Comparison of ENCODE assay signal across 20 cellular contexts in the genomic region with DNA sequence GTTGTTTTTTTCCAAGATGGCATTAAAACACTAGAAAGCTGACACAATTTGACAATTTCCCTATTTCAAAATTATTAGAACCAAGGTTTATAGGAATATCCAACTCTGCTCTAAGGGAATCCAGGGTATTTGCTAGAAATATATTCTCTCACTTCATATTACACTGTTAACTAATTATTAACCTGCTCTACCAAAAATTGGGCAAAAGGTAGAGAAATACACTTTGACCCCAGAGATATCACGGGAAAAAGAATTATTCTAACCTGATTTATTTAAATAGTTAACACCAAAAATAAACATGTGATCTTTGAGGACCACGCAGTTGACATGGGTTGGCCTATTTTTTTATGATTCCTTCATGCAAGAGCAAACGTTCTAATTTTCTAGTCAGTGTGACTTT. TPM values are rescaled to one million over a fixed set of nuclear protein-coding genes. Genes with fewer than 3 reads are reported as not detected.
"Had no signal": no experiment of that assay in that cellular context is flagged by ENCODE, and none has a peak within 500 bp of the region (broad histone marks: within the 10 kb centered on the region; RNA-seq: fewer than 3 reads in every experiment).

No MANE protein-coding gene starts in this region.

- DNase-seq: activated CD4-positive, alpha-beta T cell treated with anti-CD3 and anti-CD28 coated beads for 1 hour; activated CD4-positive, alpha-beta T cell treated with anti-CD3 and anti-CD28 coated beads, Interleukin-2, amount 50 U/mL, for 4 hours; activated CD8-positive, alpha-beta memory T cell treated with anti-CD3 and anti-CD28 coated beads, Interleukin-2, amount 10 ng/mL, durations not matched to agents 7 days and 5 days; activated naive CD4-positive, alpha-beta T cell treated with anti-CD3 and anti-CD28 coated beads for 36 hours; activated naive CD8-positive, alpha-beta T cell treated with anti-CD3 and anti-CD28 coated beads, Interleukin-2, amount 50 U/mL, for 24 hours; activated T-cell treated with anti-CD3 and anti-CD28 coated beads, Interleukin-2, amount 50 U/mL, for 1 hour; aorta; mammary epithelial cell; naive B cell; posterior cingulate gyrus; retina; stimulated activated CD4-positive, alpha-beta T cell treated with anti-CD3 and anti-CD28 coated beads, Interleukin-1b, Interleukin-23, amount 100 ng/mL, for 48 hours had no signal

- H3K27ac ChIP-seq: neutrophil had no signal

- ATAC-seq: activated CD8-positive, alpha-beta memory T cell treated with anti-CD3 and anti-CD28 coated beads, Interleukin-2, amount 10 ng/mL, durations not matched to agents 7 days and 5 days; activated naive CD8-positive, alpha-beta T cell treated with anti-CD3 and anti-CD28 coated beads, Interleukin-2, amount 50 U/mL, for 24 hours; esophagus mucosa; SK-N-SH treated with all-trans-retinoic acid at 6 μM for 48 hours had no signal

- H3K9me3 ChIP-seq: neutrophil, tibial nerve had no signal

- FAIRE-seq: bronchial epithelial cell, endometrium had no signal

- H3K4me3 ChIP-seq: tibial nerve had no signal

- H3K27me3 ChIP-seq: neutrophil, tibial nerve had no signal

- H3K36me3 ChIP-seq: neutrophil, tibial nerve had no signal

RNA-seq across cellular contexts. Expression of a gene that starts 21.6 kb away (rescaled TPM):
- total RNA-seq: activated CD8-positive, alpha-beta memory T cell treated with anti-CD3 and anti-CD28 coated beads, Interleukin-2, amount 10 ng/mL, durations not matched to agents 7 days and 5 days; activated naive CD4-positive, alpha-beta T cell treated with anti-CD3 and anti-CD28 coated beads for 36 hours; activated T-helper 2 cell treated with anti-CD3 and anti-CD28 coated beads, Interferon-gamma antibody, Interleukin-2, Interleukin-4, amounts not matched to agents 10 μg/mL and 5 μg/mL and 100 μg/mL, durations not matched to agents 14 hours and 24 hours and 36 hours; T-helper 1 cell treated with Interleukin-12 subunit alpha and Interleukin-12 subunit beta and Interleukin-4 antibody, amounts not matched to agents 30 ng/mL and 1 ng/mL, for 36 hours had no signal
